In genomic region chr11:32987851-32988250, GRCh38 we compare ENCODE assay signal across 2 cellular contexts.
TF ChIP-seq lines count a peak whose summit lies in the region.

No MANE protein-coding gene starts in this region.

TF ChIP-seq in HCT116, 20 proteins besides CTCF, POLR2A, EP300 and RAD21 (continued from another document):
- TF ChIP-seq TCF7L2 (IDR thresholded peaks at IDR 0.05; ENCODE audit: borderline replicate concordance, extremely low read depth, insufficient read depth, insufficient read length) (no peak), JUND (IDR thresholded peaks at IDR 0.05) (no peak), REST (IDR thresholded peaks at IDR 0.05; ENCODE audit: low read depth) (no peak), SIN3A (IDR thresholded peaks at IDR 0.05; ENCODE audit: low read depth) (no peak), MAX (IDR thresholded peaks at IDR 0.05) (no peak), ZNF274 (IDR thresholded peaks at IDR 0.05; ENCODE audit: low read depth, low read length) (no peak), EGR1 (IDR thresholded peaks at IDR 0.05; ENCODE audit: low read depth) (no peak), CBX3 (IDR thresholded peaks at IDR 0.05; ENCODE audit: low read depth) (no peak), EZH2 (IDR thresholded peaks at IDR 0.05) (no peak)

TF ChIP-seq in SK-N-SH treated with all-trans-retinoic acid at 6 μM for 48 hours, 23 proteins besides CTCF, POLR2A, EP300 and RAD21 (continued from another document):
- no peak for TF ChIP-seq SNAI2 (CRISPR knock-in tag; IDR thresholded peaks at IDR 0.05)
- no peak for TF ChIP-seq ARNTL (CRISPR knock-in tag; IDR thresholded peaks at IDR 0.05; ENCODE audit: borderline replicate concordance, low read depth)
- TF ChIP-seq CREB5 (CRISPR knock-in tag; IDR thresholded peaks at IDR 0.05; ENCODE audit: low read depth): no peak
- TF ChIP-seq OSR1 (CRISPR knock-in tag; IDR thresholded peaks at IDR 0.05): no peak
- TF ChIP-seq TCF4 (CRISPR knock-in tag; IDR thresholded peaks at IDR 0.05; ENCODE audit: borderline replicate concordance): no peak
- TF ChIP-seq ZNF565 (CRISPR knock-in tag; conservative IDR thresholded peaks at IDR 0.05; ENCODE audit: low read depth): no peak
